Comparison of ENCODE assay signal across 8 cellular contexts in genomic region chr19:52786464-52787354, GRCh38. TPM values are rescaled to one million over a fixed set of nuclear protein-coding genes. Genes with fewer than 3 reads are reported as not detected.
DNase-seq lines count a peak whose midpoint lies in the region; ATAC-seq and TF ChIP-seq lines count a peak whose summit lies in the region.
"Not testable (repeated sequence)": the region's sequence is repeated elsewhere in the genome, so short reads cannot be mapped to it uniquely, and the experiment has no call there.

TSS of gene ZNF600 (minus strand) at chr19:52786791. CDS start at chr19:52778888, 7,903 bp downstream.

- not testable (repeated sequence) for H3K36me3 Mint-ChIP-seq in brain

- TF ChIP-seq CTCF in GM13976 (IDR thresholded peaks at IDR 0.05; ENCODE audit: borderline replicate concordance, control extremely low read depth, extremely low read depth, insufficient read depth, missing control alignments) (peak; percentile 6), brain (conservative IDR thresholded peaks at IDR 0.05) (peak in 1 of 2 experiments; percentile 34)
- TF ChIP-seq CTCF in WERI-Rb-1 (IDR thresholded peaks at IDR 0.05; ENCODE audit: low read depth, low read length): not testable (repeated sequence)

- peak within 1 kb of the TSS; percentile 83 to 93 (median 86) for H3K4me3 Mint-ChIP-seq in brain

- H3K27me3 ChIP-seq in WERI-Rb-1 (ENCODE audit: insufficient read depth, low read depth, severe bottlenecking): not testable (repeated sequence)

- H3K36me3 ChIP-seq in WERI-Rb-1; urinary bladder (ENCODE audit: insufficient read depth): not testable (repeated sequence)

- H3K4me1 Mint-ChIP-seq in brain: peaks cover 19% of the 10 kb centered on the region

- peak; percentile 84 for DNase-seq in GM13976 (ENCODE audit: low spot score)
- DNase-seq in NCI-H2081 (lab: John Stamatoyannopoulos, UW): peak; percentile 26 to 39
- peak; percentile 81 for DNase-seq in WERI-Rb-1
- peak; percentile 28 for DNase-seq in iPS DF 4.7 (ENCODE audit: extremely low read depth, low spot score)
- DNase-seq in retina: peak; percentile 64

- not testable (repeated sequence) for H3K4me1 ChIP-seq in urinary bladder (ENCODE audit: insufficient read depth)

- H3K9me3 ChIP-seq in WERI-Rb-1 (ENCODE audit: severe bottlenecking): not testable (repeated sequence)

- WGBS in urinary bladder: under 1% methylated on average over 47 of the region's 47 CpGs

- in situ Hi-C loops in GM13976 (cut with MboI; ENCODE audit: low sequenced_read_pairs, unreplicated experiment): not testable (repeated sequence)

- peak within 1 kb of the TSS in 4 of 5 experiments; percentile 11 to 45 (median 21) for H3K27ac Mint-ChIP-seq in brain

- peak within 1 kb of the TSS; percentile 12 for H3K27ac ChIP-seq in WERI-Rb-1
- peak within 1 kb of the TSS; percentile 71 for H3K27ac ChIP-seq in urinary bladder (ENCODE audit: low read depth)

- peak within 1 kb of the TSS; percentile 62 for H3K4me3 ChIP-seq in WERI-Rb-1 (ENCODE audit: low read depth, low read length)
- H3K4me3 ChIP-seq in urinary bladder (ENCODE audit: low read depth, low read length): peak within 1 kb of the TSS; percentile 83

- peaks cover 56% of the 10 kb centered on the region for H3K27me3 Mint-ChIP-seq in brain

- peak; percentile 94 for ATAC-seq in HG02870 (IDR thresholded peaks at IDR 0.05; ENCODE audit: unreplicated experiment)

- H3K9me3 Mint-ChIP-seq in brain: not testable (repeated sequence)

RNA-seq across cellular contexts. Expression of gene ZNF600, which starts in this region (rescaled TPM):
- polyA plus RNA-seq in brain (ENCODE audit: insufficient read depth, low read depth, low replicate concordance) (0.83 TPM), urinary bladder (4.1 TPM)
- total RNA-seq in urinary bladder: 9.1 TPM

Comparison
In these comparisons a context has a peak if more than half of its experiments do, and no peak if none do; other contexts are left out.
1. Peak in every context shown above with its lines: DNase-seq, ATAC-seq, H3K4me3 ChIP-seq and H3K27ac ChIP-seq.
2. DNase-seq: peak in every context shown above with its lines; median percentile 84 in GM13976; 81 in WERI-Rb-1; 64 in retina; 32 in NCI-H2081; 28 in iPS DF 4.7.